ENCODE assay signal across 8 cellular contexts in the genomic region with DNA sequence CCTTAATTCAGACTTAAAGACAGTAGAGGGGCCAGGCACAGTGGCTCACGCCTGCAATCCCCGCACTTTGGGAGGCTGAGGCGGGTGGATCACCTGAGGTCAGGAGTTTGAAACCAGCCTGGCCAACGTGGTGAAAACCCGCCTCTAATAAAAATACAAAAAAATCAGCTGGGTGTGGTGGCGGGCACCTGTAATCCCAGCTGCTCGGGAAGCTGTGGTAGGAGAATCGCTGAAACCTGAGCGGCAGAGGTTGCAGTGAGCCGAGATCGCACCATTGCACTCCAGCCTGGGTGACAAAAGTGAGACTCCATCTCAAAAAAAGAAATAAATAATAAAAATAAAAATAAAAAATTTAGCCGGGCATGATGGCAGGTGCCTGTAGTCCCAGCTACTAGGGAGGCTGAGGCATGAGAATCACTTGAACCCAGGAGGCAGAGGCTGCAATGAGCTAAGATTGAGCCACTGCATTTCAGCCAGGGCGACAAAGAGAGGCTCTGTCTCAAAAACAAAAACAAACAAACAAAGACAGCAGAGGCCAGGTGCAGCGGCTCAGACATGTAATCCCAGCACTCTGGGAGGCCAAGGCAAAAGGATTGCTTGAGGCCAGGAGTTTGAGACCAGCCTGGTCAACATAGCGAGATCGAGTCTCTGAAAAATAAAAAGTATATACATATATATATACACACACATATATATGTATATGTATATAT. TPM values are rescaled to one million over a fixed set of nuclear protein-coding genes. Genes with fewer than 3 reads are reported as not detected.
DNase-seq lines count a peak whose midpoint lies in the region; ATAC-seq, FAIRE-seq and TF ChIP-seq lines count a peak whose summit lies in the region.
"Not testable (repeated sequence)": the region's sequence is repeated elsewhere in the genome, so short reads cannot be mapped to it uniquely, and the experiment has no call there.

No MANE protein-coding gene starts in this region.

- not testable (repeated sequence) for H3K9me3 ChIP-seq in CD8-positive, alpha-beta T cell (ENCODE audit: low read length); HUES48 (ENCODE audit: control insufficient read depth, insufficient read depth, low read length); H1 (ENCODE audit: insufficient read depth in 2 of 2, low read depth in 1 of 2, low read length in 1 of 2); neutrophil

- peaks cover 51 to 77% of the 10 kb centered on the region in 2 experiments for H4K20me1 ChIP-seq in H1 (replicated peaks in 1 of 2; ENCODE audit: control insufficient read depth in 1 of 2, insufficient read depth in 2 of 2, low read length in 2 of 2)

- peak overlapping the region; percentile 16; the same call in 1 of the 2 replicates for H3K9ac ChIP-seq in HUES48 (ENCODE audit: low read depth, low read length)
- H3K9ac ChIP-seq in H1 (replicated peaks in 1 of 4; ENCODE audit: extremely low read depth in 1 of 4, low read depth in 3 of 4, low read length in 3 of 4), result not testable (repeated sequence)

- not testable (repeated sequence) for H4K91ac ChIP-seq in H1 (replicated peaks; ENCODE audit: insufficient read length, low read length)

- peaks cover 95 to 100% of the 10 kb centered on the region in 2 experiments for H3K79me2 ChIP-seq in H1 (ENCODE audit: control insufficient read depth in 1 of 2, insufficient read depth in 2 of 2, low read length in 2 of 2)

- H2BK20ac ChIP-seq in H1 (ENCODE audit: low read length), result not testable (repeated sequence)

- not testable (repeated sequence) for H4K5ac ChIP-seq in H1 (ENCODE audit: insufficient read length, low read depth, low read length)

- H3K4me1 ChIP-seq in CD8-positive, alpha-beta T cell (ENCODE audit: insufficient read depth, low read length), result peaks cover 90% of the 10 kb centered on the region
- H3K4me1 ChIP-seq in HUES48 (ENCODE audit: control insufficient read depth, insufficient read depth, low read length) (peaks cover 81% of the 10 kb centered on the region), H1 (replicated peaks in 1 of 4; ENCODE audit: control insufficient read depth in 3 of 4, insufficient read depth in 4 of 4, low read length in 3 of 4) (peaks cover 15 to 46% (median 33%) of the 10 kb centered on the region in 4 experiments), neutrophil (ENCODE audit: control insufficient read depth in 1 of 2, insufficient read depth in 1 of 2, low read depth in 1 of 2, low read length in 1 of 2) (peaks cover 61 to 79% of the 10 kb centered on the region in 2 experiments)

- H3K27me3 ChIP-seq in CD8-positive, alpha-beta T cell (ENCODE audit: insufficient read depth, low read length); HUES48 (ENCODE audit: control insufficient read depth, insufficient read depth, low read length); H1 (replicated peaks in 1 of 4; ENCODE audit: control insufficient read depth in 3 of 4, extremely low read depth in 1 of 4, insufficient read depth in 3 of 4, low read length in 3 of 4); neutrophil: not testable (repeated sequence)

- not testable (repeated sequence) for H3K9me3 Mint-ChIP-seq in CD8-positive, alpha-beta T cell; activated T-helper 2 cell treated with anti-CD3 and anti-CD28 coated beads, Interferon-gamma antibody, Interleukin-2, Interleukin-4, amounts not matched to agents 10 μg/mL and 5 μg/mL and 100 μg/mL, durations not matched to agents 14 hours and 24 hours and 36 hours; naive B cell; stimulated activated naive CD8-positive, alpha-beta T cell treated with anti-CD3 and anti-CD28 coated beads, Interleukin-15, amount 100 ng/mL, for 72 hours

- CTCF ChIA-PET in CD8-positive, alpha-beta T cell (lab: Charles Lee), result interaction anchor here (0.8 to 3.6 kb wide), 4 partner anchors 8 to 32 kb away, joined by 3 to 11 read pairs (median 6); a partner anchor contains a TSS
- CTCF ChIA-PET in RWPE1 (lab: Yijun Ruan, JAX), result interaction anchor here (0.6 to 2.0 kb wide), 3 partner anchors 13 to 136 kb away, joined by 3 to 5 read pairs (median 3); no protein-coding TSS in a partner anchor
- CTCF ChIA-PET in H1 (lab: Charles Lee; ENCODE audit: partially characterized antibody), result interaction anchor here (0.6 to 2.0 kb wide), 11 partner anchors 10 to 124 kb away, joined by 3 to 5 read pairs (median 3); a partner anchor contains a TSS

- H4K8ac ChIP-seq in H1 (ENCODE audit: extremely low read depth, insufficient read depth, low read length), result not testable (repeated sequence)

- H2AFZ ChIP-seq in H1 (ENCODE audit: low read length), result not testable (repeated sequence)

- TF ChIP-seq CTCF in CD8-positive, alpha-beta T cell (IDR thresholded peaks at IDR 0.05); RWPE1 (conservative IDR thresholded peaks at IDR 0.05; ENCODE audit: low read depth); H1 (IDR thresholded peaks at IDR 0.05; ENCODE audit: control extremely low read depth in 1 of 3, insufficient read depth in 1 of 3, low read depth in 1 of 3, low read length in 3 of 3); neutrophil (IDR thresholded peaks at IDR 0.05): not testable (repeated sequence)

- not testable (repeated sequence) for H3K18ac ChIP-seq in H1 (ENCODE audit: extremely low read depth, low read length)

- H3K79me1 ChIP-seq in H1 (ENCODE audit: low read depth, low read length), result not testable (repeated sequence)

- not testable (repeated sequence) for H3K23ac ChIP-seq in H1 (ENCODE audit: insufficient read length)

- H3K23me2 ChIP-seq in H1 (ENCODE audit: low read depth, low read length), result not testable (repeated sequence)

- not testable (repeated sequence) for ATAC-seq in CD8-positive, alpha-beta T cell; naive B cell (ENCODE audit: low read depth in 2 of 2); stimulated activated naive CD8-positive, alpha-beta T cell treated with anti-CD3 and anti-CD28 coated beads, Interleukin-15, amount 100 ng/mL, for 72 hours

- TF ChIP-seq EP300 in H1 (IDR thresholded peaks at IDR 0.05; ENCODE audit: borderline replicate concordance in 1 of 2, low read depth in 2 of 2, low read length in 2 of 2), result not testable (repeated sequence)

- H2BK120ac ChIP-seq in H1 (replicated peaks; ENCODE audit: low read depth, low read length), result not testable (repeated sequence)

- not testable (repeated sequence) for H3K4ac ChIP-seq in H1 (replicated peaks; ENCODE audit: insufficient read length, low read depth, low read length)

- H2AK5ac ChIP-seq in H1 (ENCODE audit: low read depth, low read length), result not testable (repeated sequence)

- H3K4me1 Mint-ChIP-seq in CD8-positive, alpha-beta T cell (ENCODE audit: low read depth), result peaks cover 96% of the 10 kb centered on the region
- peaks cover 71% of the 10 kb centered on the region for H3K4me1 Mint-ChIP-seq in activated T-helper 2 cell treated with anti-CD3 and anti-CD28 coated beads, Interferon-gamma antibody, Interleukin-2, Interleukin-4, amounts not matched to agents 10 μg/mL and 5 μg/mL and 100 μg/mL, durations not matched to agents 14 hours and 24 hours and 36 hours (ENCODE audit: low read depth)
- peaks cover 73 to 90% (median 86%) of the 10 kb centered on the region in 3 donors for H3K4me1 Mint-ChIP-seq in naive B cell
- peaks cover 98% of the 10 kb centered on the region for H3K4me1 Mint-ChIP-seq in stimulated activated naive CD8-positive, alpha-beta T cell treated with anti-CD3 and anti-CD28 coated beads, Interleukin-15, amount 100 ng/mL, for 72 hours

- intact Hi-C loops in CD8-positive, alpha-beta T cell (cut with DNase I, micrococcal nuclease); activated T-helper 2 cell treated with anti-CD3 and anti-CD28 coated beads, Interferon-gamma antibody, Interleukin-2, Interleukin-4, amounts not matched to agents 10 μg/mL and 5 μg/mL and 100 μg/mL, durations not matched to agents 14 hours and 24 hours and 36 hours (cut with micrococcal nuclease): not testable (repeated sequence)

- H3K4me3 ChIP-seq in CD8-positive, alpha-beta T cell (ENCODE audit: low read depth, low read length); HUES48 (ENCODE audit: low read depth, low read length); H1 (ENCODE audit: extremely low read depth in 1 of 4, insufficient read depth in 2 of 4, low read depth in 3 of 4, low read length in 4 of 4): not testable (repeated sequence)
- H3K4me3 ChIP-seq in neutrophil (ENCODE audit: low read depth in 1 of 2, low read length in 1 of 2), result peak overlapping the region in 1 of 2 experiments; percentile 29

- H3K4me3 Mint-ChIP-seq in CD8-positive, alpha-beta T cell, result peak overlapping the region; percentile 35
- not testable (repeated sequence) for H3K4me3 Mint-ChIP-seq in activated T-helper 2 cell treated with anti-CD3 and anti-CD28 coated beads, Interferon-gamma antibody, Interleukin-2, Interleukin-4, amounts not matched to agents 10 μg/mL and 5 μg/mL and 100 μg/mL, durations not matched to agents 14 hours and 24 hours and 36 hours (ENCODE audit: low read depth); naive B cell
- H3K4me3 Mint-ChIP-seq in stimulated activated naive CD8-positive, alpha-beta T cell treated with anti-CD3 and anti-CD28 coated beads, Interleukin-15, amount 100 ng/mL, for 72 hours, result peak overlapping the region; percentile 73 to 84

- not testable (repeated sequence) for H2BK12ac ChIP-seq in H1 (ENCODE audit: low read depth, low read length)

- not testable (repeated sequence) for H3K14ac ChIP-seq in H1 (ENCODE audit: insufficient read length)

- H3K4me2 ChIP-seq in H1 (ENCODE audit: insufficient read depth in 1 of 2, low read depth in 2 of 2, low read length in 2 of 2), result peak overlapping the region in 1 of 2 experiments; percentile 5; a peak in 1 of 4 replicates

- H2BK15ac ChIP-seq in H1 (ENCODE audit: low read length), result not testable (repeated sequence)

- 86% methylated on average over 16 of the region's 16 CpGs; no CpG with 5 or more reads in 1 of the 2 experiments for WGBS in H1 (ENCODE audit: extremely low coverage in 1 of 2, insufficient coverage in 1 of 2, insufficient read length in 1 of 2, insufficient replicate concordance in 2 of 2, low coverage in 1 of 2, low lambda C conversion rate in 2 of 2, missing lambda C conversion rate in 1 of 2), 2 experiments

- H3K27ac ChIP-seq in CD8-positive, alpha-beta T cell (ENCODE audit: low read depth, low read length); H1 (ENCODE audit: low read depth, low read length): not testable (repeated sequence)
- H3K27ac ChIP-seq in HUES48 (ENCODE audit: low read depth, low read length) (peak overlapping the region; percentile 67), RWPE1 (peak overlapping the region; percentile 5; the same call in 1 of the 2 replicates), neutrophil (peak overlapping the region; percentile 77)

- peaks cover 19% of the 10 kb centered on the region for H3K36me3 Mint-ChIP-seq in CD8-positive, alpha-beta T cell
- H3K36me3 Mint-ChIP-seq in activated T-helper 2 cell treated with anti-CD3 and anti-CD28 coated beads, Interferon-gamma antibody, Interleukin-2, Interleukin-4, amounts not matched to agents 10 μg/mL and 5 μg/mL and 100 μg/mL, durations not matched to agents 14 hours and 24 hours and 36 hours (ENCODE audit: low read depth), result peaks cover 22% of the 10 kb centered on the region
- H3K36me3 Mint-ChIP-seq in naive B cell, result not testable (repeated sequence)

- not testable (repeated sequence) for H3K36me3 ChIP-seq in CD8-positive, alpha-beta T cell (ENCODE audit: insufficient read depth, low read length); HUES48 (ENCODE audit: control insufficient read depth, insufficient read depth, low read length); H1 (ENCODE audit: control insufficient read depth in 2 of 4, insufficient read depth in 4 of 4, low read length in 3 of 4); neutrophil

- not testable (repeated sequence) for TF ChIP-seq POLR2A in H1 (IDR thresholded peaks at IDR 0.05; ENCODE audit: control extremely low read depth in 1 of 2, low read depth in 2 of 2, low read length in 2 of 2)

- H3K56ac ChIP-seq in H1 (replicated peaks; ENCODE audit: insufficient read length, low read depth, low read length), result not testable (repeated sequence)

- FAIRE-seq in H1 (lab: Jason Lieb, UNC), result not testable (repeated sequence)

- not testable (repeated sequence) for H3K27me3 Mint-ChIP-seq in CD8-positive, alpha-beta T cell (ENCODE audit: low read depth); activated T-helper 2 cell treated with anti-CD3 and anti-CD28 coated beads, Interferon-gamma antibody, Interleukin-2, Interleukin-4, amounts not matched to agents 10 μg/mL and 5 μg/mL and 100 μg/mL, durations not matched to agents 14 hours and 24 hours and 36 hours (ENCODE audit: low read depth); naive B cell; stimulated activated naive CD8-positive, alpha-beta T cell treated with anti-CD3 and anti-CD28 coated beads, Interleukin-15, amount 100 ng/mL, for 72 hours

- not testable (repeated sequence) for H3K27ac Mint-ChIP-seq in CD8-positive, alpha-beta T cell
- H3K27ac Mint-ChIP-seq in activated T-helper 2 cell treated with anti-CD3 and anti-CD28 coated beads, Interferon-gamma antibody, Interleukin-2, Interleukin-4, amounts not matched to agents 10 μg/mL and 5 μg/mL and 100 μg/mL, durations not matched to agents 14 hours and 24 hours and 36 hours, result peak overlapping the region; percentile 4
- H3K27ac Mint-ChIP-seq in naive B cell, result peak overlapping the region in 4 of 6 donors; percentile 36 to 73 (median 63)
- H3K27ac Mint-ChIP-seq in stimulated activated naive CD8-positive, alpha-beta T cell treated with anti-CD3 and anti-CD28 coated beads, Interleukin-15, amount 100 ng/mL, for 72 hours, result peak overlapping the region; percentile 59 to 91

- not testable (repeated sequence) for TF ChIP-seq RAD21 in H1 (IDR thresholded peaks at IDR 0.05 in 1 of 2, conservative IDR thresholded peaks at IDR 0.05 in 1 of 2; ENCODE audit: low read depth in 2 of 2, low read length in 2 of 2)

- DNase-seq in CD8-positive, alpha-beta T cell; RWPE1 (ENCODE audit: low spot score); activated T-helper 2 cell treated with anti-CD3 and anti-CD28 coated beads, Interferon-gamma antibody, Interleukin-2, Interleukin-4, amounts not matched to agents 10 μg/mL and 5 μg/mL and 100 μg/mL, durations not matched to agents 14 hours and 24 hours and 36 hours (ENCODE audit: low spot score); H1 (ENCODE audit: low read depth in 1 of 2, low spot score in 2 of 2); naive B cell; stimulated activated naive CD8-positive, alpha-beta T cell treated with anti-CD3 and anti-CD28 coated beads, Interleukin-15, amount 100 ng/mL, for 72 hours: not testable (repeated sequence)

- POLR2A ChIA-PET in CD8-positive, alpha-beta T cell (lab: Charles Lee), result interaction anchor here (0.7 to 1.3 kb wide), 3 partner anchors 13 to 153 kb away, joined by 4 to 6 read pairs (median 5); a partner anchor contains a TSS
- POLR2A ChIA-PET in RWPE1 (lab: Yijun Ruan, JAX; ENCODE audit: low non-redundant PET), result not testable (repeated sequence)
- POLR2A ChIA-PET in H1 (lab: Charles Lee; ENCODE audit: partially characterized antibody), result interaction anchor here (0.6 to 18.1 kb wide), 8 partner anchors 3 to 1722 kb away, joined by 3 to 208 read pairs (median 4); a partner anchor contains a TSS

- H2BK5ac ChIP-seq in H1 (ENCODE audit: low read depth, low read length), result not testable (repeated sequence)

RNA-seq across cellular contexts. Expression of a gene that starts 12.9 kb away (rescaled TPM):
- 100 to 1,000 TPM; 150 to 152 TPM for total RNA-seq in CD8-positive, alpha-beta T cell
- total RNA-seq in activated T-helper 2 cell treated with anti-CD3 and anti-CD28 coated beads, Interferon-gamma antibody, Interleukin-2, Interleukin-4, amounts not matched to agents 10 μg/mL and 5 μg/mL and 100 μg/mL, durations not matched to agents 14 hours and 24 hours and 36 hours, result 91.5 and 93.9 TPM in 2 replicates
- 116 and 128 TPM in 2 replicates for total RNA-seq in H1 (2021; fragmentation: NEBNext Ultra II Directional; extraction: Animal tissue kit (Norgen Biotek cat#: 25700))
- polyA plus RNA-seq in H1 (2011; rRNA removed), result 34.0 and 43.3 TPM in 2 replicates
- polyA plus RNA-seq in H1 (2011; cell fraction: cytosol; rRNA removed), result 43.4 TPM
- polyA plus RNA-seq in H1 (2011; cell fraction: nucleus; rRNA removed), result 91.2 TPM
- 42.8 to 47.9 TPM (median 45.5 TPM) in 4 replicates for polyA plus RNA-seq in H1 (2012, experiment 1 of 2)
- polyA plus RNA-seq in H1 (2012, experiment 2 of 2), result 14.3 TPM
- 47.3 TPM for polyA plus RNA-seq in H1 (2013, experiment 1 of 2)
- polyA plus RNA-seq in H1 (2013, experiment 2 of 2), result 41.5 TPM
- 214 and 279 TPM in 2 replicates for polyA minus RNA-seq in H1 (2011; rRNA and poly(A)+ RNA removed)
- polyA minus RNA-seq in H1 (2011; cell fraction: cytosol; rRNA and poly(A)+ RNA removed), result 115 TPM
- polyA minus RNA-seq in H1 (2011; cell fraction: nucleus; rRNA and poly(A)+ RNA removed), result 364 TPM
- polyA plus RNA-seq in naive B cell (ENCODE audit: low read depth in 6 of 6), result 10 to 100 TPM in 5 of 6 donors, 1 to 10 TPM in 1; 5.8 to 27.5 (median 16.5) TPM
